In the genomic region with DNA sequence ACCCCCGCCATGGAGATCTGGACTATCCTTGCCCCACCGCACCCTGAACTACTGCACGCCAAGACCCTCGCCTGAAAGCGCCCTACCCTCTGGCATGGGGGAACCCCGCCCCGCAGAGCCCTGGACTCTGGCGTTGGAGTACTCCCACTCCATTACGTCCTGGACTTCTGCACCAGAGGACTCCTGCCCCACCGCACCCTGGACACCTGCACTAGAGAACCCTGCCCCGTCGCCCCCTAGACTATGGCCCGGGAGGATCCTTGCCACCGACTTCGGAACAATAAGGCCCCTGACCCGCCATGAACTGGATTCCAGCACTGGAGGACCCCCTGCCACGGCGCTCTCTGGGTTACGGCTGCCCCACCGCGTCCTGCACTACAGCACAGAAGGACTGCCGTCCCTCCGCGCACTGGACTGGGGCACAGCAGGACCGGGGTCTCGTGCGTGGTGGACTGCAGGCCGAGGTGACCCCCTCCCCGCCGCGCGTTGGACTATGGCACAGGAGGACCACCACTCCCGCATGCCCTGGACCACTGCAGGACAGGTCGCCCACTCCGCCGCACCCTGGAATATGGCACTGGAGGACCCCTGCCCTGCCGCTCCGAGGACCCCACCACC, we compare ENCODE assay signal across 4 cellular contexts.
A peak's percentile ranks its signal among the peaks of the same experiment; 100 is the strongest.
DNase-seq lines count a peak whose midpoint lies in the region; ATAC-seq and TF ChIP-seq lines count a peak whose summit lies in the region.
"Not testable (repeated sequence)": the region's sequence is repeated elsewhere in the genome, so short reads cannot be mapped to it uniquely, and the experiment has no call there.

No MANE protein-coding gene starts in this region.

- TF ChIP-seq CTCF in spleen (IDR thresholded peaks at IDR 0.05 in 8 of 11, conservative IDR thresholded peaks at IDR 0.05 in 3 of 11); upper lobe of right lung (IDR thresholded peaks at IDR 0.05): not testable (repeated sequence)

- H3K4me1 Mint-ChIP-seq in stimulated activated naive CD8-positive, alpha-beta T cell treated with anti-CD3 and anti-CD28 coated beads, Interleukin-15, amount 100 ng/mL, for 72 hours = not testable (repeated sequence)

- not testable (repeated sequence) for H3K27me3 Mint-ChIP-seq in stimulated activated naive CD8-positive, alpha-beta T cell treated with anti-CD3 and anti-CD28 coated beads, Interleukin-15, amount 100 ng/mL, for 72 hours

- H3K9me3 Mint-ChIP-seq in stimulated activated naive CD8-positive, alpha-beta T cell treated with anti-CD3 and anti-CD28 coated beads, Interleukin-15, amount 100 ng/mL, for 72 hours = not testable (repeated sequence)

- H3K4me1 ChIP-seq in spleen, upper lobe of right lung: not testable (repeated sequence)

- not testable (repeated sequence) for TF ChIP-seq POLR2A in spleen (IDR thresholded peaks at IDR 0.05)

- not testable (repeated sequence) for H3K9me3 ChIP-seq in spleen, upper lobe of right lung

- not testable (repeated sequence) for H3K27me3 ChIP-seq in spleen (replicated peaks in 1 of 7); upper lobe of right lung

- peak; percentile 22 for DNase-seq in posterior vena cava (ENCODE audit: low spot score)
- peak; percentile 65 for DNase-seq in spleen
- not testable (repeated sequence) for DNase-seq in stimulated activated naive CD8-positive, alpha-beta T cell treated with anti-CD3 and anti-CD28 coated beads, Interleukin-15, amount 100 ng/mL, for 72 hours; upper lobe of right lung

- H3K27ac Mint-ChIP-seq in stimulated activated naive CD8-positive, alpha-beta T cell treated with anti-CD3 and anti-CD28 coated beads, Interleukin-15, amount 100 ng/mL, for 72 hours = not testable (repeated sequence)

- ATAC-seq in stimulated activated naive CD8-positive, alpha-beta T cell treated with anti-CD3 and anti-CD28 coated beads, Interleukin-15, amount 100 ng/mL, for 72 hours = peak; percentile 66
- peak; percentile 36 for ATAC-seq in upper lobe of right lung

- H3K4me3 Mint-ChIP-seq in stimulated activated naive CD8-positive, alpha-beta T cell treated with anti-CD3 and anti-CD28 coated beads, Interleukin-15, amount 100 ng/mL, for 72 hours = not testable (repeated sequence)

- intact Hi-C loops in posterior vena cava (cut with DNase I); spleen (cut with DNase I; ENCODE audit: low total_unique reads); upper lobe of right lung (cut with DNase I): not testable (repeated sequence)

- not testable (repeated sequence) for H3K27ac ChIP-seq in spleen, upper lobe of right lung

- not testable (repeated sequence) for H3K4me3 ChIP-seq in spleen, upper lobe of right lung

- H3K36me3 ChIP-seq in spleen, upper lobe of right lung: not testable (repeated sequence)

- WGBS in spleen, 5 donors = 83 to 100% (median 94%) methylated on average over 1 to 21 of the region's 38 CpGs
